ENCODE assay signal across 14 cellular contexts in the genomic region with DNA sequence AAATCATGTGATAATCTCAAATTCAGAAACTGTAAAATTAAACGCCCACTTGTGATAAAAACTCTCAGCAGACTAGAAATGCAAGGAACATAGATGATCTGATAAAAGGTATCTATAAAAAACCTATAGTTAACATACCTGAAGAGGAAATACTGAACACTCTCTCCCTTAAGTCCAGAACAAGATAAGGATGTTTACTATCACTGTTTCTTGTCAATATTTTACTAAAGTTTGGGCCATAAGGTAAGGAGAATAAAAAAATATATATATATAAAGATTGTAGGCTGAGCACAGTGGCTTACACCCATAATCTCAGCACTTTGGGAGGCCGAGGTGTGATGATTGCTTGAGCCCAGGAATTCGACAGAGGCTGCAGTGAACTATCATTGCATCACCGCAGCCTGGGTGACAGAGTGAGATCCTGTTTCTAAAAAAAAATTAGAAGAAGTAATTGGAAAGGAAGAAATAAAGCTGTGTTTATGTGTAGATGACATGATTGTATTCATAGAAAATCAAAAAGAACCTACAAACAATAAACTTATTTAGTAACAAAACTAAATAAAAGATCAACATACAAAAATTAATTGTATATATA. TPM values are rescaled to one million over a fixed set of nuclear protein-coding genes. Genes with fewer than 3 reads are reported as not detected.
"Had no signal": no experiment of that assay in that cellular context is flagged by ENCODE, and none has a peak within 500 bp of the region (broad histone marks: within the 10 kb centered on the region; RNA-seq: fewer than 3 reads in every experiment).

No MANE protein-coding gene starts in this region.

- H3K4me3 ChIP-seq: lung, transverse colon had no signal

- DNase-seq: activated CD4-positive, alpha-beta T cell treated with anti-CD3 and anti-CD28 coated beads for 48 hours; activated CD8-positive, alpha-beta T cell treated with anti-CD3 and anti-CD28 coated beads, Interleukin-2, amount 10 ng/mL, durations not matched to agents 7 days and 5 days; activated naive CD4-positive, alpha-beta T cell treated with Interleukin-2 at 50 U/mL for 16 hours; effector memory CD8-positive, alpha-beta T cell; hippocampal formation; naive thymus-derived CD4-positive, alpha-beta T cell; right cardiac atrium; stimulated activated naive B cell treated with anti-CD40 and anti-IgM and Interleukin-4, amounts not matched to agents 10 μg/mL and 1 μg/mL and 100 μg/mL, for 72 hours; transverse colon had no signal

- ATAC-seq: activated CD8-positive, alpha-beta T cell treated with anti-CD3 and anti-CD28 coated beads, Interleukin-2, amount 10 ng/mL, durations not matched to agents 7 days and 5 days; effector memory CD8-positive, alpha-beta T cell; naive thymus-derived CD4-positive, alpha-beta T cell; stimulated activated naive B cell treated with anti-CD40 and anti-IgM and Interleukin-4, amounts not matched to agents 10 μg/mL and 1 μg/mL and 100 μg/mL, for 72 hours; WTC11 had no signal

- H3K9me3 ChIP-seq: neutrophil, transverse colon had no signal

- H3K27ac ChIP-seq: epithelial cell of prostate, neutrophil, transverse colon had no signal

- H3K27me3 ChIP-seq: neutrophil, transverse colon had no signal

- H3K36me3 ChIP-seq: transverse colon had no signal

RNA-seq across cellular contexts. Expression of gene SUGCT, which starts 28.8 kb away (rescaled TPM):
- total RNA-seq: activated T-helper 1 cell treated with anti-CD3 and anti-CD28 coated beads, Interleukin-12 subunit alpha, Interleukin-12 subunit beta, Interleukin-2, Interleukin-4 antibody, amounts not matched to agents 30 ng/mL and 10 ng/mL and 1 ng/mL, durations not matched to agents 14 hours and 24 hours and 36 hours had no signal
